Comparison of ENCODE assay signal across 1 cellular context in genomic region chr14:75727124-75727523, GRCh38.
TF ChIP-seq lines count a peak whose summit lies in the region.

No MANE protein-coding gene starts in this region.

TF ChIP-seq in K562, 482 proteins besides CTCF, POLR2A, EP300 and RAD21 (continued from another document):
- TF ChIP-seq SETDB1 (IDR thresholded peaks at IDR 0.05; ENCODE audit: low read length), result no peak
- TF ChIP-seq ZNF347 (CRISPR knock-in tag; IDR thresholded peaks at IDR 0.05; ENCODE audit: low read depth), result no peak
- TF ChIP-seq RFX5 (IDR thresholded peaks at IDR 0.05; ENCODE audit: low read depth, low read length), result no peak
- 0 out of 3 replicates have a peak, but pooled peaks of 1 of the 2 experiments have one; percentile 15 for TF ChIP-seq CBX3 (IDR thresholded peaks at IDR 0.05; ENCODE audit: borderline replicate concordance in 1 of 2, low read length in 2 of 2)
- no peak for TF ChIP-seq AFF4 (CRISPR knock-in tag; IDR thresholded peaks at IDR 0.05)
- peak; percentile 64 for TF ChIP-seq ZNF146 (CRISPR knock-in tag; IDR thresholded peaks at IDR 0.05; ENCODE audit: unreplicated experiment)
